Comparison of ENCODE assay signal across 1 cellular context in genomic region chr9:4927043-4927471, GRCh38.
TF ChIP-seq lines count a peak whose summit lies in the region.

No MANE protein-coding gene starts in this region.

TF ChIP-seq in GM23338, 12 proteins besides CTCF, POLR2A, EP300 and RAD21 (continued from another document):
- peak; percentile 6; the same call in 1 of the 2 replicates for TF ChIP-seq ZNF462 (CRISPR knock-in tag; IDR thresholded peaks at IDR 0.05)
